Comparison of ENCODE assay signal across 18 cellular contexts in the genomic region with DNA sequence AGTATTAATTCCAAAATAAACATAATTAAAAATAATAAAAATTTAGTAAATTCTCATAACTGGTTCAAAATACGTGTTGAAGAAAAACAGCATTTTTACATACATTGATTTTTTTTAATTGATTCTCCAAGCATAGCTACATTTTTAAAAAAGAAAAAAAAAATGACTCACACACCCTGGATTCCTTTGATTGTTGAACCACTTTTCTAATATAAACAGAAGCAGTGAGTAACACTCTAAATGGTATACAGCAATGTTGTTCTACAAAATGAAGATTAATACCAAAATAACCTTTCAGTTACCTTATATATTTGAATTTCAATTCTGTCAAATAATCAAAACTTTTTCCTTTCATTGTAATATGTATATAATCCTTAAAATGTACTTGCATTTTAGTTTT.
A peak's percentile ranks its signal among the peaks of the same experiment; 100 is the strongest.
DNase-seq lines count a peak whose midpoint lies in the region; ATAC-seq lines count a peak whose summit lies in the region.
"Had no signal": no experiment of that assay in that cellular context is flagged by ENCODE, and none has a peak within 500 bp of the region (broad histone marks: within the 10 kb centered on the region; RNA-seq: fewer than 3 reads in every experiment).

No MANE protein-coding gene starts in this region.

- DNase-seq in AG08396 (ENCODE audit: low spot score) (peak; percentile 8), HPDE6-E6E7 (ENCODE audit: extremely low spot score) (peak; percentile 29), astrocyte of the hippocampus (ENCODE audit: low read depth, low spot score) (peak; percentile 27), iris pigment epithelial cell (ENCODE audit: low read depth) (peak; percentile 63), hippocampal formation (lab: John Stamatoyannopoulos, UW) (no peak)
- DNase-seq: activated naive CD8-positive, alpha-beta T cell treated with anti-CD3 and anti-CD28 coated beads, Interleukin-2, amount 10 ng/mL, durations not matched to agents 7 days and 5 days; DMS 273 treated with DMSO at 0.1 percent for 48 hours; MG63; naive B cell; NCI-H1930; NCI-H446 treated with DMSO at 0.1 percent for 48 hours; pancreas; SHP77 treated with DMSO at 0.1 percent for 48 hours; stimulated activated CD4-positive, alpha-beta T cell treated with anti-CD3 and anti-CD28 coated beads, Interleukin-2, amount 100 ng/mL, for 48 hours had no signal

- ATAC-seq in HG02884 (IDR thresholded peaks at IDR 0.05; ENCODE audit: unreplicated experiment): no peak
- no peak for ATAC-seq in HG03469 (IDR thresholded peaks at IDR 0.05; ENCODE audit: unreplicated experiment)
- ATAC-seq in GM18870 (IDR thresholded peaks at IDR 0.05; ENCODE audit: unreplicated experiment): no peak
- ATAC-seq: pancreas, WTC11 had no signal

Comparison
In these comparisons a context has a peak if more than half of its experiments do, and no peak if none do; other contexts are left out.
1. DNase-seq: peak in AG08396 (single experiment), HPDE6-E6E7 (single experiment), astrocyte of the hippocampus (single experiment) and iris pigment epithelial cell (single experiment); none in hippocampal formation (0 of 2).